In genomic region chr18:21359746-21360145, GRCh38 we compare ENCODE assay signal across 20 cellular contexts.
DNase-seq lines count a peak whose midpoint lies in the region; ATAC-seq, FAIRE-seq and TF ChIP-seq lines count a peak whose summit lies in the region.
"Had no signal": no experiment of that assay in that cellular context is flagged by ENCODE, and none has a peak within 500 bp of the region (broad histone marks: within the 10 kb centered on the region; RNA-seq: fewer than 3 reads in every experiment).

No MANE protein-coding gene starts in this region.

- peak; percentile 23 for FAIRE-seq in G401.6 (lab: Jason Lieb, UNC)
- FAIRE-seq: K562 had no signal

- peak overlapping the region; percentile 48 for H3K27ac ChIP-seq in ACC112 (ENCODE audit: low read depth, low read length)
- H3K27ac ChIP-seq in left lung: no peak overlapping the region
- H3K27ac ChIP-seq: Peyer's patch had no signal

- H2AFZ ChIP-seq in ACC112 (ENCODE audit: low read length, unreplicated experiment): no peak overlapping the region

- DNase-seq in M059J (ENCODE audit: low read depth) (peak; percentile 23), glutamatergic neuron (no peak), chondrocyte (ENCODE audit: low spot score) (no peak), NCI-H524 treated with DMSO at 0.1 percent for 48 hours (lab: John Stamatoyannopoulos, UW) (no peak), OCI-M1 (lab: John Stamatoyannopoulos, UW) (no peak), left lung (no peak)
- DNase-seq: 8988T; CD4-positive, alpha-beta T cell; DMS79 treated with DMSO at 0.1 percent for 48 hours; MG63; NCI-H1105 treated with DMSO at 0.1 percent for 48 hours; NCI-H187; NCI-H446; NCI-H774; Peyer's patch; SHP77 treated with DMSO at 0.1 percent for 48 hours had no signal

- peak overlapping the region; percentile 22 for H3K4me3 Mint-ChIP-seq in glutamatergic neuron (ENCODE audit: unreplicated experiment)
- no peak overlapping the region for H3K4me3 Mint-ChIP-seq in chondrocyte (ENCODE audit: unreplicated experiment)
- H3K4me3 Mint-ChIP-seq: CD4-positive, alpha-beta T cell had no signal

- H3K4me1 ChIP-seq in ACC112 (ENCODE audit: control insufficient read depth, insufficient read depth, low read length, unreplicated experiment) (peaks cover 26% of the 10 kb centered on the region), left lung (no peaks in the 10 kb centered on the region)
- H3K4me1 ChIP-seq: Peyer's patch had no signal

- H3K36me3 Mint-ChIP-seq in glutamatergic neuron (ENCODE audit: unreplicated experiment) (no peaks in the 10 kb centered on the region), chondrocyte (ENCODE audit: low read depth) (no peaks in the 10 kb centered on the region)

- H3K9me3 ChIP-seq in left lung: no peaks in the 10 kb centered on the region
- H3K9me3 ChIP-seq: HAP-1, MG63, Peyer's patch had no signal

- H3K27ac Mint-ChIP-seq in glutamatergic neuron (ENCODE audit: unreplicated experiment) (no peak overlapping the region), chondrocyte (ENCODE audit: unreplicated experiment) (no peak overlapping the region)
- H3K27ac Mint-ChIP-seq: CD4-positive, alpha-beta T cell had no signal

- H3K79me2 ChIP-seq in ACC112 (ENCODE audit: control insufficient read depth, insufficient read depth, low read length, unreplicated experiment): no peaks in the 10 kb centered on the region

- ATAC-seq in left lung: no peak
- ATAC-seq: K562 had no signal

- no peaks in the 10 kb centered on the region for H3K36me3 ChIP-seq in ACC112 (ENCODE audit: insufficient read depth, low read length)
- H3K36me3 ChIP-seq in left lung: no peaks in the 10 kb centered on the region
- H3K36me3 ChIP-seq: HAP-1, MG63, Peyer's patch had no signal

- H3K4me1 Mint-ChIP-seq in glutamatergic neuron (ENCODE audit: low read depth, unreplicated experiment) (peaks cover 8% of the 10 kb centered on the region), chondrocyte (ENCODE audit: low read depth) (peaks cover 14% of the 10 kb centered on the region)

- H3K27me3 ChIP-seq in ACC112 (ENCODE audit: insufficient read depth, low read length) (no peaks in the 10 kb centered on the region), left lung (no peaks in the 10 kb centered on the region)
- H3K27me3 ChIP-seq: MG63, Peyer's patch had no signal

- intact Hi-C loops in left lung (cut with DNase I): no loop called here

- H3K9me3 Mint-ChIP-seq in glutamatergic neuron (ENCODE audit: unreplicated experiment) (peaks cover 4% of the 10 kb centered on the region), chondrocyte (ENCODE audit: low read depth) (peaks cover 8% of the 10 kb centered on the region)
- H3K9me3 Mint-ChIP-seq: CD4-positive, alpha-beta T cell had no signal

- H3K4me3 ChIP-seq in ACC112 (ENCODE audit: low read depth, low read length): no peak overlapping the region
- no peak overlapping the region for H3K4me3 ChIP-seq in left lung
- H3K4me3 ChIP-seq: HAP-1, K562, MG63, Peyer's patch had no signal

- H3K27me3 Mint-ChIP-seq in glutamatergic neuron (ENCODE audit: unreplicated experiment) (peaks cover 1% of the 10 kb centered on the region), chondrocyte (ENCODE audit: low read depth) (no peaks in the 10 kb centered on the region)

- TF ChIP-seq CTCF in glutamatergic neuron (IDR thresholded peaks at IDR 0.05; ENCODE audit: partially characterized antibody, unreplicated experiment) (no peak), chondrocyte (IDR thresholded peaks at IDR 0.05) (no peak), left lung (IDR thresholded peaks at IDR 0.05) (no peak)
